9 cellular contexts compared by ENCODE assay signal in the genomic region with DNA sequence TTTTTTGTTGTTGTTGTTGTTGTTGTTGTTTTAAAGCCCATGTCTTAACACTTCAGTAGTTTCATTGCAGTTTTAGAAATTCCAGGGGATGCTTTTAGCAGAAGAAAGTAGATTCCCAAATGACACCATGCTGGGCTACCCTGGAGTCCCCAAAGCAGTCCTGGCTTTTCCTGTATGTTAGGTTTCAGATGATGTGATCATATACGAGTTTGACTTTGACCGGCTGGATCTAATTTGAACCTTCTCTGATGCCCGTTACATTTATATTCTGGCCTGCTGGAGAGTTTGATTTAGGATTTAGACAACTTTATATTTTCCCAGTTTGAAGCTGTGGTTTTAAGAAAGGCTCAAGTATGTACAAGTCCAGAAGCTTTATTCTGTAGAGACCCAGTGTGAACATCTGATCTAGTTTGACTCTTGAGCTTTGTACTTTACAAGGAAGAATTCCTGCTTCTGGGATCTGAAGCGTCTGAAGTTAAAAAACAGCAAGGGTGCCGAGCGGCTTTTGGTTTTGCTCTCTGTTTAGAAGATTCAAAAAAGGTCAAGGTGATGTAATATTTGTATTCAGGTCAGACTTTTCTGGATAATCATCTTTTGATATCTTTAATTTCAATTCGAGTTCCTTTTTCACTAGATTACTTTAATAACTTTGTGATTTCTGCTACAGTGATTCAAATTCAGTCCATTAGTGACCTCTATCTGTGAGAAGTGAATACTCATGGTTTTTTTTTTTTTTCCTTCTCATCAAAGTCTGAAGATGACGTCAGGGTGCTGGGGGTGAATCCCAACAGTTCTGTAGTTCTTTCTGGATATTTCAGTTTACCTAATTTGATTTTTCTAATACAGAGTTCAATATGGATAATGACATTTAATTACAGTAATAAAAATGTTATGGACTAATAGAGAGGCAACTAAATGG. TPM values are rescaled to one million over a fixed set of nuclear protein-coding genes. Genes with fewer than 3 reads are reported as not detected.
DNase-seq lines count a peak whose midpoint lies in the region; ATAC-seq and TF ChIP-seq lines count a peak whose summit lies in the region.
"Had no signal": no experiment of that assay in that cellular context is flagged by ENCODE, and none has a peak within 500 bp of the region (broad histone marks: within the 10 kb centered on the region; RNA-seq: fewer than 3 reads in every experiment).

No MANE protein-coding gene starts in this region.

- H3K36me3 Mint-ChIP-seq in activated naive CD4-positive, alpha-beta T cell treated with anti-CD3 and anti-CD28 coated beads, Interleukin-2, amount 10 ng/mL, durations not matched to agents 7 days and 5 days = peaks cover 2% of the 10 kb centered on the region

- DNase-seq in HFF-Myc (ENCODE audit: extremely low read depth, low read depth) (no peak), SJCRH30 (peak in 1 of 2 experiments; percentile 61), glomerular visceral epithelial cell (ENCODE audit: extremely low spot score) (peak; percentile 48), activated gamma-delta T cell treated with Interleukin-2 at 50 U/mL for 16 hours (no peak)
- DNase-seq in activated naive CD4-positive, alpha-beta T cell treated with anti-CD3 and anti-CD28 coated beads, Interleukin-2, amount 10 ng/mL, durations not matched to agents 7 days and 5 days = no peak

- CTCF ChIA-PET in activated naive CD4-positive, alpha-beta T cell treated with anti-CD3 and anti-CD28 coated beads, Interleukin-2, amount 10 ng/mL, durations not matched to agents 7 days and 5 days (lab: Charles Lee) = no interaction called here

- H3K4me3 ChIP-seq in HFF-Myc (replicated peaks; ENCODE audit: low read depth, low read length) (peak overlapping the region; percentile 91), SJCRH30 (peak overlapping the region; percentile 96), skeletal muscle tissue (ENCODE audit: low read length in 3 of 3) (peak overlapping the region; percentile 76 to 91 (median 76))
- H3K4me3 ChIP-seq: K562 had no signal

- no peaks in the 10 kb centered on the region for H3K9me3 Mint-ChIP-seq in activated naive CD4-positive, alpha-beta T cell treated with anti-CD3 and anti-CD28 coated beads, Interleukin-2, amount 10 ng/mL, durations not matched to agents 7 days and 5 days

- H3K27ac Mint-ChIP-seq in activated naive CD4-positive, alpha-beta T cell treated with anti-CD3 and anti-CD28 coated beads, Interleukin-2, amount 10 ng/mL, durations not matched to agents 7 days and 5 days = no peak overlapping the region

- ATAC-seq in GM21367 (IDR thresholded peaks at IDR 0.05; ENCODE audit: unreplicated experiment) = no peak
- ATAC-seq in HG03521 (IDR thresholded peaks at IDR 0.05; ENCODE audit: unreplicated experiment) = no peak
- ATAC-seq: K562 had no signal

- H3K9me3 ChIP-seq in SJCRH30 (replicated peaks) = no peaks in the 10 kb centered on the region
- H3K9me3 ChIP-seq in skeletal muscle tissue (ENCODE audit: control insufficient read depth in 3 of 3, low read length in 3 of 3) = no peaks in the 10 kb centered on the region

- peaks cover 38% of the 10 kb centered on the region for H3K27me3 Mint-ChIP-seq in activated naive CD4-positive, alpha-beta T cell treated with anti-CD3 and anti-CD28 coated beads, Interleukin-2, amount 10 ng/mL, durations not matched to agents 7 days and 5 days

- no peak overlapping the region for H3K4me3 Mint-ChIP-seq in activated naive CD4-positive, alpha-beta T cell treated with anti-CD3 and anti-CD28 coated beads, Interleukin-2, amount 10 ng/mL, durations not matched to agents 7 days and 5 days

- peak overlapping the region; percentile 32; the same call in 1 of the 2 replicates for H3K27ac ChIP-seq in SJCRH30
- H3K27ac ChIP-seq in skeletal muscle tissue (ENCODE audit: low read depth, low read length) = peak overlapping the region; percentile 94

- peak overlapping the region; percentile 47 to 96 (median 88) for H3K9ac ChIP-seq in skeletal muscle tissue (ENCODE audit: low read depth in 1 of 3, low read length in 3 of 3)

- peak; percentile 22 for TF ChIP-seq CTCF in HFF-Myc (IDR thresholded peaks at IDR 0.05; ENCODE audit: low read depth, low read length, missing control alignments)

- peaks cover 14% of the 10 kb centered on the region for H3K4me1 ChIP-seq in SJCRH30
- H3K4me1 ChIP-seq in skeletal muscle tissue (ENCODE audit: control insufficient read depth in 3 of 3, insufficient read depth in 3 of 3, low read length in 3 of 3) = peaks cover 19 to 27% (median 23%) of the 10 kb centered on the region in 3 donors

- H3K4me1 Mint-ChIP-seq in activated naive CD4-positive, alpha-beta T cell treated with anti-CD3 and anti-CD28 coated beads, Interleukin-2, amount 10 ng/mL, durations not matched to agents 7 days and 5 days = peaks cover 14% of the 10 kb centered on the region

- H3K36me3 ChIP-seq in SJCRH30 = peaks cover 2% of the 10 kb centered on the region
- H3K36me3 ChIP-seq in skeletal muscle tissue (ENCODE audit: control insufficient read depth in 3 of 3, insufficient read depth in 3 of 3, low read length in 3 of 3) = no peaks in the 10 kb centered on the region

- H3K27me3 ChIP-seq in SJCRH30 (no peaks in the 10 kb centered on the region), skeletal muscle tissue (ENCODE audit: control insufficient read depth in 3 of 3, insufficient read depth in 3 of 3, low read length in 3 of 3) (peaks cover 2 to 15% (median 10%) of the 10 kb centered on the region in 3 donors)

RNA-seq across cellular contexts. Expression of gene FLRT2, which starts 6.2 kb away (rescaled TPM):
- 22.7 and 23.5 TPM in 2 replicates for total RNA-seq in SJCRH30 (2014; rRNA removed; shearing (Covaris generic))
- total RNA-seq in skeletal muscle tissue = 37.6 TPM
